8 cellular contexts compared by ENCODE assay signal in the genomic region with DNA sequence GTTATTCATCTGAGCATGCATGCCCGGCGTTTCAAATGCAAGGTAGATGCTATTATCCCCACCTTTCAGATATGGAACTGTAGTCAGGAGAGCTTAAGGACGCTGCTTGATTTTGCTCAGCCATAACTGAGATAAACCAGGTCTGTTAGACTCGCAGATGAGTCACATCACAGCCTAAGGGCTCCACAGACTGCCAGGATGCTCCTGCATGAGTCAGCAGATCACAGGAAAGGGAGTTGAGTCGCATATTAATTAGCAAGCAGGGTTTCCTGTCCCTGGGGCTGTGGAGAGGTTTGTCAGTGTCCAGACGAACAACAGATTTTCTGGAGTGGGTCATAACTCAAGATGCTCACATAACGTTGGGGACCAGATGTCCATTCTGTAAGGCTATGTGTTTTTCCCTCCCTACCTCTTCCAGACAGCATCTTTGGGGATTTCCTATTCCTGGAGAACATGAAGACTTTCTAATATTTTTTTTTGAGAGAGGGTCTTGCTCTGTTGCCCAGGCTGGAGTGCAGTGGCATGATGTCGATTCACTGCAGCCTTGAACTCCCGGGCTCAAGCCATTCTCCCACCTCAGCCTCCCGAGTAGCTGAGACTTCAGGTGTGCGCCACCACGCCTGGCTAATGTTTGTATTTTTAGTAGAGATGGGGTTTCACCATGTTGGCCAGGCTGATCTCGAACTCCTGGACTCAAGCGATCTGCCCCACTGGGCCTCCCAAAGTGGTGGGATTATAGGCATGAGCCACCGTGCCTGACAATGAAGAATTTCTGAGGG. TPM values are rescaled to one million over a fixed set of nuclear protein-coding genes. Genes with fewer than 3 reads are reported as not detected.
A peak's percentile ranks its signal among the peaks of the same experiment; 100 is the strongest.
DNase-seq lines count a peak whose midpoint lies in the region; ATAC-seq and TF ChIP-seq lines count a peak whose summit lies in the region.

No MANE protein-coding gene starts in this region.

- H3K36me3 Mint-ChIP-seq in mesothelial cell of epicardium = peaks cover 15% of the 10 kb centered on the region

- H3K27me3 Mint-ChIP-seq in mesothelial cell of epicardium (ENCODE audit: low read depth) = no peaks in the 10 kb centered on the region

- DNase-seq in GM13977 (ENCODE audit: low spot score) = peak; percentile 40
- DNase-seq in RPMI7951 (ENCODE audit: low read depth) = peak; percentile 100
- peak; percentile 35 to 40 for DNase-seq in activated T-helper 1 cell treated with anti-CD3 and anti-CD28 coated beads, Interleukin-2, amount 50 U/mL, for 16 hours (ENCODE audit: low read depth in 1 of 2, low spot score in 1 of 2)
- DNase-seq in glomerular endothelial cell (ENCODE audit: extremely low read depth, low read depth, low spot score) = peak; percentile 81
- peak; percentile 81 for DNase-seq in stimulated activated CD4-positive, alpha-beta T cell treated with anti-CD3 and anti-CD28 coated beads, Interleukin-15, amount 100 ng/mL, for 24 hours
- DNase-seq in mesothelial cell of epicardium (ENCODE audit: low spot score in 2 of 2, unreplicated experiment in 2 of 2) = no peak
- no peak for DNase-seq in NCI-H748 (lab: John Stamatoyannopoulos, UW; ENCODE audit: unreplicated experiment)

- no peak overlapping the region for H3K4me3 Mint-ChIP-seq in mesothelial cell of epicardium

- in situ Hi-C loops in GM13977 (cut with MboI; ENCODE audit: low pct_unique_long_range_greater_than_20kb, low sequenced_read_pairs, unreplicated experiment) = no loop called here

- TF ChIP-seq CTCF in GM13977 (IDR thresholded peaks at IDR 0.05; ENCODE audit: extremely low read depth, insufficient read depth, missing control alignments) (no peak), mesothelial cell of epicardium (IDR thresholded peaks at IDR 0.05; ENCODE audit: unreplicated experiment) (no peak)

- H3K4me1 Mint-ChIP-seq in mesothelial cell of epicardium = no peaks in the 10 kb centered on the region

- H3K27ac Mint-ChIP-seq in mesothelial cell of epicardium = no peak overlapping the region

- no peak for ATAC-seq in HG03135 (IDR thresholded peaks at IDR 0.05; ENCODE audit: unreplicated experiment)

- H3K9me3 Mint-ChIP-seq in mesothelial cell of epicardium = peaks cover 4% of the 10 kb centered on the region

RNA-seq across cellular contexts. Expression of gene PFKFB3, which starts 36.7 kb away (rescaled TPM):
- 44.3 and 46.6 TPM in 2 replicates for total RNA-seq in RPMI7951 (2014; rRNA removed; shearing (Covaris generic))
- total RNA-seq in glomerular endothelial cell (46.0 and 49.9 TPM in 2 replicates), mesothelial cell of epicardium (51.0 to 55.0 TPM (median 51.5 TPM) in 3 replicates)

Comparison
In these comparisons a context has a peak if more than half of its experiments do, and no peak if none do; other contexts are left out.
1. DNase-seq: peak in GM13977 (single experiment), RPMI7951 (single experiment), activated T-helper 1 cell treated with anti-CD3 and anti-CD28 coated beads, Interleukin-2, amount 50 U/mL, for 16 hours (2 of 2), glomerular endothelial cell (single experiment) and stimulated activated CD4-positive, alpha-beta T cell treated with anti-CD3 and anti-CD28 coated beads, Interleukin-15, amount 100 ng/mL, for 24 hours (single experiment); none in mesothelial cell of epicardium (0 of 2) and NCI-H748 (single experiment).